Comparison of ENCODE assay signal across 25 cellular contexts in the genomic region with DNA sequence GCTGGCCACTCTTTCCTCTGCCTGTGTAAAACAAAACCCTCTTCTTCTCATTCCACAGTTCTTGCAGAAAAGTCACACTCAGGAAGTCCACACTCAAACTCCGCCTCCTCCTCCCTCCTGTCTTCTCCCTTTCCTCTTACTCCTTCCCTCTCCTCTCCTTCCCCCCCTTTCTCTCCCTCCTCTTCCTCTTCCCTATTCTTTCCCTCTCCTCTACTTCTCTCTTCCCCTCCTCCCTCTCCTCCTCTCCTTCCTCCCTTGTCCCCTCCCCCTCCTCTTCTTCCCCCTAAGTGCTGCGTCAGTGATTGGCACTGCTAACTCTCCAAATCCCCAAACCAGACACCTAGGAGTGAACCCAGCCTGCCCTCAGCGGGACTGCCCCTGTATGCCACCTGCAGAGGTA.
DNase-seq lines count a peak whose midpoint lies in the region; ATAC-seq, FAIRE-seq and TF ChIP-seq lines count a peak whose summit lies in the region.
"Had no signal": no experiment of that assay in that cellular context is flagged by ENCODE, and none has a peak within 500 bp of the region (broad histone marks: within the 10 kb centered on the region; RNA-seq: fewer than 3 reads in every experiment).

No MANE protein-coding gene starts in this region.

- 6% methylated on average over 2 of the region's 3 CpGs for WGBS in K562 (ENCODE audit: insufficient coverage, low coverage, missing lambda C conversion rate)
- 56 to 73% (median 65%) methylated on average over 3 of the region's 3 CpGs for WGBS in spleen, 5 donors

- intact Hi-C loops in K562 (cut with micrococcal nuclease) = no loop called here
- intact Hi-C loops in spleen (cut with DNase I; ENCODE audit: low total_unique reads) = no loop called here

- peak in 1 of 4 experiments; percentile 3 for DNase-seq in K562 (ENCODE audit: extremely low read depth in 1 of 4, low spot score in 3 of 4)
- DNase-seq in left kidney (ENCODE audit: low read depth, low spot score) = peak; percentile 28
- peak; percentile 6 for DNase-seq in spleen
- DNase-seq in CD1c-positive myeloid dendritic cell (ENCODE audit: extremely low spot score) = no peak
- no peak for DNase-seq in NCI-H526 treated with DMSO at 0.1 percent for 48 hours (lab: John Stamatoyannopoulos, UW)
- DNase-seq: CD4-positive, CD25-positive, alpha-beta regulatory T cell; GOT3; Kasumi-1; MV-4-11; NCI-H1105; NCI-H1436 treated with DMSO at 0.1 percent for 48 hours; NCI-H187 treated with DMSO at 0.1 percent for 48 hours; NCI-H2171 treated with DMSO at 0.1 percent for 48 hours; NCI-H345; NCI-H510A treated with DMSO at 0.1 percent for 48 hours; NCI-H774; PC-3; SK-N-SH; SW 1271 had no signal

- H4K20me1 ChIP-seq in K562 (replicated peaks; ENCODE audit: control insufficient read depth, insufficient read depth, low read length) = no peaks in the 10 kb centered on the region

- no peak for FAIRE-seq in K562 (lab: Jason Lieb, UNC)
- FAIRE-seq: D721Med, G401.6, GM12878 had no signal

- TF ChIP-seq RAD21 in K562 (CRISPR knock-in tag; conservative IDR thresholded peaks at IDR 0.05 in 1 of 2, IDR thresholded peaks at IDR 0.05 in 1 of 2) = no peak

- TF ChIP-seq CTCF in HEK293 (tag by site-specific recombination; IDR thresholded peaks at IDR 0.05) (no peak), K562 (IDR thresholded peaks at IDR 0.05 in 2 of 3, conservative IDR thresholded peaks at IDR 0.05 in 1 of 3; ENCODE audit: insufficient read depth in 2 of 3, low read depth in 1 of 3, low read length in 3 of 3) (no peak), spleen (IDR thresholded peaks at IDR 0.05 in 8 of 11, conservative IDR thresholded peaks at IDR 0.05 in 3 of 11) (no peak)

- H3K9me1 ChIP-seq in K562 (ENCODE audit: control insufficient read depth, insufficient read depth, low read length) = no peaks in the 10 kb centered on the region

- H3K9me3 ChIP-seq in HEK293 (ENCODE audit: control insufficient read depth, insufficient read depth, low read depth, low read length) = no peaks in the 10 kb centered on the region
- H3K9me3 ChIP-seq in K562 (replicated peaks; ENCODE audit: control insufficient read depth, insufficient read depth, low read depth, low read length) = peaks cover 4% of the 10 kb centered on the region; the same call in 1 of the 2 replicates
- H3K9me3 ChIP-seq in spleen = peaks cover 5 to 34% (median 28%) of the 10 kb centered on the region in 8 donors

- no peak for ATAC-seq in K562
- no peak for ATAC-seq in GM19463 (IDR thresholded peaks at IDR 0.05; ENCODE audit: unreplicated experiment)
- ATAC-seq: GM12878, HCT116, PC-3 had no signal

- TF ChIP-seq POLR2A in K562 (conservative IDR thresholded peaks at IDR 0.05) (no peak), spleen (IDR thresholded peaks at IDR 0.05) (no peak)

- peak overlapping the region; percentile 68; the same call in 1 of the 2 replicates for H2AFZ ChIP-seq in K562 (ENCODE audit: low read depth, low read length)

- no peak overlapping the region for H3K4me3 ChIP-seq in HEK293 (ENCODE audit: low read depth, low read length)
- no peak overlapping the region for H3K4me3 ChIP-seq in K562
- H3K4me3 ChIP-seq in spleen = no peak overlapping the region
- H3K4me3 ChIP-seq: GM12878 had no signal

- POLR2A ChIA-PET in HEK293 (lab: Yijun Ruan, JAX) (no interaction called here), K562 (lab: Yijun Ruan, JAX) (no interaction called here)

- no peaks in the 10 kb centered on the region for H3K4me1 ChIP-seq in HEK293 (ENCODE audit: control insufficient read depth, insufficient read depth, low read length)
- H3K4me1 ChIP-seq in K562 (replicated peaks in 1 of 2; ENCODE audit: control insufficient read depth in 2 of 2, insufficient read depth in 2 of 2, low read length in 2 of 2) = peaks cover 7 to 12% of the 10 kb centered on the region in 2 experiments; a peak in 3 of 5 replicates
- H3K4me1 ChIP-seq in spleen = no peaks in the 10 kb centered on the region

- in situ Hi-C loops in K562 (cut with MboI) = no loop called here

- no peaks in the 10 kb centered on the region for H3K36me3 ChIP-seq in HEK293 (ENCODE audit: control insufficient read depth in 2 of 2, insufficient read depth in 1 of 2, low read length in 2 of 2)
- H3K36me3 ChIP-seq in K562 (ENCODE audit: control insufficient read depth, insufficient read depth, low read length) = no peaks in the 10 kb centered on the region
- H3K36me3 ChIP-seq in spleen = no peaks in the 10 kb centered on the region

- no peak overlapping the region for H3K9ac ChIP-seq in K562 (ENCODE audit: insufficient read depth in 1 of 2, low read depth in 2 of 2, low read length in 2 of 2)
- H3K9ac ChIP-seq: SK-N-SH had no signal

- CTCF ChIA-PET in HEK293 (lab: Yijun Ruan, JAX) = interaction anchor here (0.7 kb wide), 1 partner anchor 98 kb away, joined by 5 read pairs; no protein-coding TSS in a partner anchor
- CTCF ChIA-PET in K562 (lab: Yijun Ruan, JAX; ENCODE audit: low intra/inter-chr PET ratio) = no interaction called here

- H3K27me3 ChIP-seq in K562 (ENCODE audit: control insufficient read depth in 2 of 2, insufficient read depth in 2 of 2, low read length in 2 of 2) (peaks cover 3 to 7% of the 10 kb centered on the region in 2 experiments; a peak in 1 of 5 replicates), spleen (replicated peaks in 1 of 7) (peaks cover 0 to under 1% (median 0%) of the 10 kb centered on the region in 7 donors)

- H3K4me2 ChIP-seq in K562 (ENCODE audit: insufficient read depth, low read length) = no peak overlapping the region; the same call in 1 of the 2 replicates
- H3K4me2 ChIP-seq: SK-N-SH had no signal

- no peak overlapping the region for H3K27ac ChIP-seq in HEK293 (ENCODE audit: extremely low read depth, low read depth, low read length)
- no peak overlapping the region for H3K27ac ChIP-seq in K562 (ENCODE audit: extremely low read depth, low read depth, low read length)
- no peak overlapping the region for H3K27ac ChIP-seq in spleen

- no TSS peak for BruUV-seq in K562 (replicated peaks; lab: Mats Ljungman, UMichigan)

- no peak for TF ChIP-seq EP300 in K562 (IDR thresholded peaks at IDR 0.05; ENCODE audit: low read length)

- H3K79me2 ChIP-seq in K562 (ENCODE audit: control insufficient read depth, insufficient read depth, low read length) = no peaks in the 10 kb centered on the region

TF ChIP-seq in HEK293, 187 proteins besides CTCF, POLR2A, EP300 and RAD21:
- TF ChIP-seq ZNF561 (tag by site-specific recombination; IDR thresholded peaks at IDR 0.05; ENCODE audit: borderline replicate concordance) (no peak), ZNF664 (tag by site-specific recombination; IDR thresholded peaks at IDR 0.05) (no peak), ZNF350 (tag by site-specific recombination; IDR thresholded peaks at IDR 0.05) (no peak)
- TF ChIP-seq, protein P1, sequence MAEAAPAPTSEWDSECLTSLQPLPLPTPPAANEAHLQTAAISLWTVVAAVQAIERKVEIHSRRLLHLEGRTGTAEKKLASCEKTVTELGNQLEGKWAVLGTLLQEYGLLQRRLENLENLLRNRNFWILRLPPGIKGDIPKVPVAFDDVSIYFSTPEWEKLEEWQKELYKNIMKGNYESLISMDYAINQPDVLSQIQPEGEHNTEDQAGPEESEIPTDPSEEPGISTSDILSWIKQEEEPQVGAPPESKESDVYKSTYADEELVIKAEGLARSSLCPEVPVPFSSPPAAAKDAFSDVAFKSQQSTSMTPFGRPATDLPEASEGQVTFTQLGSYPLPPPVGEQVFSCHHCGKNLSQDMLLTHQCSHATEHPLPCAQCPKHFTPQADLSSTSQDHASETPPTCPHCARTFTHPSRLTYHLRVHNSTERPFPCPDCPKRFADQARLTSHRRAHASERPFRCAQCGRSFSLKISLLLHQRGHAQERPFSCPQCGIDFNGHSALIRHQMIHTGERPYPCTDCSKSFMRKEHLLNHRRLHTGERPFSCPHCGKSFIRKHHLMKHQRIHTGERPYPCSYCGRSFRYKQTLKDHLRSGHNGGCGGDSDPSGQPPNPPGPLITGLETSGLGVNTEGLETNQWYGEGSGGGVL (tag by site-specific recombination; IDR thresholded peaks at IDR 0.05) = peak; percentile 73
TF ChIP-seq in HEK293: peak in this region for 1.

TF ChIP-seq in K562, 482 proteins besides CTCF, POLR2A, EP300 and RAD21 (continues in another document):
- no peak for TF ChIP-seq ARNT (IDR thresholded peaks at IDR 0.05)
- no peak for TF ChIP-seq HNRNPL (IDR thresholded peaks at IDR 0.05; ENCODE audit: low read depth, low read length)
- TF ChIP-seq ZNF707 (CRISPR knock-in tag; conservative IDR thresholded peaks at IDR 0.05) = no peak
- TF ChIP-seq ZBED1 (IDR thresholded peaks at IDR 0.05) = no peak

Comparison
In these comparisons a context has a peak if more than half of its experiments do, and no peak if none do; other contexts are left out.
1. DNase-seq: peak in left kidney (single experiment) and spleen (single experiment); none in CD1c-positive myeloid dendritic cell (single experiment) and NCI-H526 treated with DMSO at 0.1 percent for 48 hours (single experiment).